Comparison of ENCODE assay signal across 8 cellular contexts in genomic region chr13:20136781-20137703, GRCh38. TPM values are rescaled to one million over a fixed set of nuclear protein-coding genes. Genes with fewer than 3 reads are reported as not detected.
A peak's percentile ranks its signal among the peaks of the same experiment; 100 is the strongest.
DNase-seq lines count a peak whose midpoint lies in the region; ATAC-seq, FAIRE-seq and TF ChIP-seq lines count a peak whose summit lies in the region.
"Had no signal": no experiment of that assay in that cellular context is flagged by ENCODE, and none has a peak within 500 bp of the region (broad histone marks: within the 10 kb centered on the region; RNA-seq: fewer than 3 reads in every experiment).

No MANE protein-coding gene starts in this region.

- H3K4me3 ChIP-seq in Panc1 (ENCODE audit: low read depth in 2 of 2, low read length in 2 of 2): peak overlapping the region; percentile 23 to 45
- no peak overlapping the region for H3K4me3 ChIP-seq in parathyroid adenoma (ENCODE audit: low read depth, low read length)

- intact Hi-C loops in Panc1 (cut with micrococcal nuclease; ENCODE audit: unreplicated experiment): no loop called here

- H3K36me3 ChIP-seq in Panc1 (ENCODE audit: control insufficient read depth, insufficient read depth, low read length): no peaks in the 10 kb centered on the region
- H3K36me3 ChIP-seq in parathyroid adenoma (ENCODE audit: control insufficient read depth, insufficient read depth, low read length): no peaks in the 10 kb centered on the region

- DNase-seq in Panc1 (ENCODE audit: low read depth, low spot score) (no peak), dermis blood vessel endothelial cell (peak; percentile 43), NCI-H146 treated with DMSO at 0.1 percent for 48 hours (lab: John Stamatoyannopoulos, UW; ENCODE audit: unreplicated experiment) (no peak), COR-L47 (lab: John Stamatoyannopoulos, UW) (no peak), HTR-8/SVneo (ENCODE audit: insufficient read length, low spot score) (no peak)
- DNase-seq: left cardiac atrium had no signal

- POLR2A ChIA-PET in Panc1 (lab: Charles Lee): no interaction called here

- H3K4me1 ChIP-seq in Panc1 (ENCODE audit: control insufficient read depth, insufficient read depth, low read length) (no peaks in the 10 kb centered on the region; the same call in none of the 2 replicates), parathyroid adenoma (no peaks in the 10 kb centered on the region)

- CTCF ChIA-PET in Panc1 (lab: Charles Lee): interaction anchor here (0.6 kb wide), 1 partner anchor 16 kb away, joined by 3 read pairs; no protein-coding TSS in a partner anchor

- H3K4me2 ChIP-seq in parathyroid adenoma (ENCODE audit: low read length): no peak overlapping the region

- H3K9me3 ChIP-seq in Panc1 (ENCODE audit: control insufficient read depth, insufficient read depth, low read depth, low read length): no peaks in the 10 kb centered on the region
- H3K9me3 ChIP-seq in parathyroid adenoma (ENCODE audit: control insufficient read depth, low read length): no peaks in the 10 kb centered on the region

- H3K27ac ChIP-seq in Panc1 (ENCODE audit: low read length) (peak overlapping the region; percentile 39; the same call in 1 of the 2 replicates), parathyroid adenoma (no peak overlapping the region)

- H3K79me2 ChIP-seq in parathyroid adenoma: no peaks in the 10 kb centered on the region

- ATAC-seq in GM18858 (IDR thresholded peaks at IDR 0.05; ENCODE audit: unreplicated experiment) (peak; percentile 47), Panc1 (peak; percentile 94)

- no peaks in the 10 kb centered on the region for H3K27me3 ChIP-seq in Panc1 (ENCODE audit: control insufficient read depth, insufficient read depth, low read length)
- H3K27me3 ChIP-seq in parathyroid adenoma (ENCODE audit: control insufficient read depth, insufficient read depth, low read length): no peaks in the 10 kb centered on the region

- no peak for FAIRE-seq in HTR-8/SVneo (lab: Jason Lieb, UNC)

- in situ Hi-C loops in Panc1 (cut with HindIII; ENCODE audit: low pct_unique_long_range_greater_than_20kb, low sequenced_read_pairs): no loop called here

- H3K9ac ChIP-seq in parathyroid adenoma: no peak overlapping the region

- TF ChIP-seq CTCF in Panc1 (IDR thresholded peaks at IDR 0.05): peak; percentile 89
- peak; percentile 17 for TF ChIP-seq CTCF in parathyroid adenoma (IDR thresholded peaks at IDR 0.05)

- BruUV-seq in Panc1 (replicated peaks; lab: Mats Ljungman, UMichigan): no TSS peak

- peak overlapping the region; percentile 60 for H2AFZ ChIP-seq in parathyroid adenoma

RNA-seq across cellular contexts. Expression of gene GJA3, which starts 23.8 kb away (rescaled TPM):
- 11.6 TPM for total RNA-seq in Panc1 (2021; ENCODE audit: unreplicated experiment)
- 13.0 TPM for polyA plus RNA-seq in Panc1 (2012; ENCODE audit: insufficient read length)
- total RNA-seq in dermis blood vessel endothelial cell: under 0.01 TPM in 1 of 2 replicates, not detected in the other

RNA-seq across cellular contexts. Expression of gene GJB2, which starts 55.7 kb away (rescaled TPM):
- 54.2 TPM for total RNA-seq in Panc1 (2021; ENCODE audit: unreplicated experiment)
- polyA plus RNA-seq in Panc1 (2012; ENCODE audit: insufficient read length): 183 TPM
- total RNA-seq in dermis blood vessel endothelial cell: 0.05 and 0.17 TPM in 2 replicates

Comparison
In these comparisons a context has a peak if more than half of its experiments do, and no peak if none do; other contexts are left out.
1. RNA of gene GJA3, which starts 23.8 kb away (total RNA-seq): 11.6 TPM in Panc1 (single experiment); under 0.01 TPM in dermis blood vessel endothelial cell; every median in the first group is over 10 times any median in the second.
2. RNA of gene GJB2, which starts 55.7 kb away (total RNA-seq): 54.2 TPM in Panc1 (single experiment); 0.05 to 0.17 TPM in dermis blood vessel endothelial cell; every median in the first group is over 10 times any median in the second.